In the genomic region with DNA sequence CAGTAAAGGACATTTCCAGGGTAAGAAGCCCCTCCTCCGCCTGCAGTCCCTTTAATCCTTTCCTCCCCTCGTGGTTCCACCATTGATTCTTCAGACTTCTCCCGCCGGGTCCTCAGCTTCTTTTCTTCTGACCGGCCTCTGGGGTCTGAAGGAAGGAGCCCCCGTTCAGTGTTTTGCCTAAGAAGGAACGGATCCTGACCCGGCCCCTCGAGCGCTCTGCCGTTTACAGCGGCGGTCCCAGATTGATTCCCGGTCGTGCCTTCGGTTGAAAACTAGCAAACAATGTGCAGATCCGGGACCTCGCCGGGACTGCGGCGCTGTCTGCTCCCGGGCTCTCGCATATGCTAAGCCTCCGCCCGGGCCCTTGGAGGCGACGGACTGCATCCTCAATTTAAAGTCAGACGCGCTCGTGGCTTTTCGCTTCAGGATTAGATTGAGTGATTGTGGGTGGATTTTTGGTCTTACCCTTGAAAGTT, we compare ENCODE assay signal across 8 cellular contexts. TPM values are rescaled to one million over a fixed set of nuclear protein-coding genes. Genes with fewer than 3 reads are reported as not detected.
A peak's percentile ranks its signal among the peaks of the same experiment; 100 is the strongest.
DNase-seq lines count a peak whose midpoint lies in the region; ATAC-seq and TF ChIP-seq lines count a peak whose summit lies in the region.

No MANE protein-coding gene starts in this region.

- peaks cover 59% of the 10 kb centered on the region for H3K4me1 Mint-ChIP-seq in activated T-helper 1 cell treated with anti-CD3 and anti-CD28 coated beads, Interleukin-12 subunit alpha, Interleukin-12 subunit beta, Interleukin-2, Interleukin-4 antibody, amounts not matched to agents 30 ng/mL and 10 ng/mL and 1 ng/mL, durations not matched to agents 14 hours and 24 hours and 36 hours (ENCODE audit: low read depth)
- H3K4me1 Mint-ChIP-seq in naive B cell: peaks cover 24 to 44% (median 33%) of the 10 kb centered on the region in 3 donors
- peaks cover 58% of the 10 kb centered on the region for H3K4me1 Mint-ChIP-seq in stimulated activated naive CD8-positive, alpha-beta T cell treated with anti-CD3 and anti-CD28 coated beads, Interleukin-15, Interleukin-2, amounts not matched to agents 100 ng/mL and 50 ng/mL, for 24 hours (ENCODE audit: low read depth)

- ATAC-seq in HG03159 (IDR thresholded peaks at IDR 0.05; ENCODE audit: unreplicated experiment) (peak; percentile 8), naive B cell (ENCODE audit: low read depth in 2 of 2) (peak; percentile 6 to 9), GM18861 (IDR thresholded peaks at IDR 0.05; ENCODE audit: unreplicated experiment) (no peak)

- H3K4me2 ChIP-seq in OCI-LY3 (ENCODE audit: low read length): peak overlapping the region; percentile 71

- H4K20me1 ChIP-seq in OCI-LY3 (ENCODE audit: insufficient read depth, low read length): peaks cover 8% of the 10 kb centered on the region; the same call in 1 of the 2 replicates

- peak overlapping the region; percentile 89 for H3K4me3 ChIP-seq in OCI-LY3 (ENCODE audit: low read length)
- peak overlapping the region; percentile 78 for H3K4me3 ChIP-seq in fibroblast of mammary gland (ENCODE audit: control insufficient read depth, low read depth, low read length)

- H3K79me2 ChIP-seq in OCI-LY3 (ENCODE audit: low read length): peaks cover 98% of the 10 kb centered on the region

- intact Hi-C loops in activated T-helper 1 cell treated with anti-CD3 and anti-CD28 coated beads, Interleukin-12 subunit alpha, Interleukin-12 subunit beta, Interleukin-2, Interleukin-4 antibody, amounts not matched to agents 30 ng/mL and 10 ng/mL and 1 ng/mL, durations not matched to agents 14 hours and 24 hours and 36 hours (cut with micrococcal nuclease): loop anchor here (1.0 to 10.0 kb wide), 9 partner anchors 11 to 1126 kb away; a partner anchor contains a TSS

- no peaks in the 10 kb centered on the region for H3K27me3 ChIP-seq in OCI-LY3 (ENCODE audit: low read depth, low read length)

- H3K36me3 Mint-ChIP-seq in activated T-helper 1 cell treated with anti-CD3 and anti-CD28 coated beads, Interleukin-12 subunit alpha, Interleukin-12 subunit beta, Interleukin-2, Interleukin-4 antibody, amounts not matched to agents 30 ng/mL and 10 ng/mL and 1 ng/mL, durations not matched to agents 14 hours and 24 hours and 36 hours (ENCODE audit: low read depth): peaks cover 45% of the 10 kb centered on the region
- no peaks in the 10 kb centered on the region for H3K36me3 Mint-ChIP-seq in naive B cell
- H3K36me3 Mint-ChIP-seq in stimulated activated naive CD8-positive, alpha-beta T cell treated with anti-CD3 and anti-CD28 coated beads, Interleukin-15, Interleukin-2, amounts not matched to agents 100 ng/mL and 50 ng/mL, for 24 hours (ENCODE audit: low read depth): peaks cover 58% of the 10 kb centered on the region

- H3K4me1 ChIP-seq in OCI-LY3 (ENCODE audit: low read length): peaks cover 27% of the 10 kb centered on the region

- H3K4me3 Mint-ChIP-seq in activated T-helper 1 cell treated with anti-CD3 and anti-CD28 coated beads, Interleukin-12 subunit alpha, Interleukin-12 subunit beta, Interleukin-2, Interleukin-4 antibody, amounts not matched to agents 30 ng/mL and 10 ng/mL and 1 ng/mL, durations not matched to agents 14 hours and 24 hours and 36 hours: peak overlapping the region; percentile 80
- peak overlapping the region; percentile 95 to 99 (median 98) for H3K4me3 Mint-ChIP-seq in naive B cell
- peak overlapping the region; percentile 89 for H3K4me3 Mint-ChIP-seq in stimulated activated naive CD8-positive, alpha-beta T cell treated with anti-CD3 and anti-CD28 coated beads, Interleukin-15, Interleukin-2, amounts not matched to agents 100 ng/mL and 50 ng/mL, for 24 hours

- peak overlapping the region; percentile 94 for H3K9ac ChIP-seq in OCI-LY3 (ENCODE audit: low read length)

- TF ChIP-seq CTCF in OCI-LY3 (IDR thresholded peaks at IDR 0.05; ENCODE audit: low read depth, low read length): 0 out of 2 replicates have a peak, but pooled peaks have one; percentile 4
- no peak for TF ChIP-seq CTCF in fibroblast of mammary gland (conservative IDR thresholded peaks at IDR 0.05; ENCODE audit: control insufficient read depth, insufficient read depth, low read depth, low read length)

- H2AFZ ChIP-seq in OCI-LY3 (ENCODE audit: low read depth, low read length): peak overlapping the region; percentile 82

- H3K36me3 ChIP-seq in OCI-LY3 (replicated peaks; ENCODE audit: low read depth, low read length): peaks cover 49% of the 10 kb centered on the region

- DNase-seq in ELR (ENCODE audit: low read depth) (peak; percentile 63), fibroblast of mammary gland (ENCODE audit: low read depth) (peak; percentile 54), naive B cell (no peak)
- DNase-seq in activated T-helper 1 cell treated with anti-CD3 and anti-CD28 coated beads, Interleukin-12 subunit alpha, Interleukin-12 subunit beta, Interleukin-2, Interleukin-4 antibody, amounts not matched to agents 30 ng/mL and 10 ng/mL and 1 ng/mL, durations not matched to agents 14 hours and 24 hours and 36 hours (ENCODE audit: low spot score): peak; percentile 31

- H3K9me3 ChIP-seq in OCI-LY3 (ENCODE audit: insufficient read depth, low read length): peaks cover 10% of the 10 kb centered on the region

- H3K27ac ChIP-seq in OCI-LY3 (ENCODE audit: low read length): peak overlapping the region; percentile 92

- peaks cover 11% of the 10 kb centered on the region for H3K9me3 Mint-ChIP-seq in activated T-helper 1 cell treated with anti-CD3 and anti-CD28 coated beads, Interleukin-12 subunit alpha, Interleukin-12 subunit beta, Interleukin-2, Interleukin-4 antibody, amounts not matched to agents 30 ng/mL and 10 ng/mL and 1 ng/mL, durations not matched to agents 14 hours and 24 hours and 36 hours
- no peaks in the 10 kb centered on the region for H3K9me3 Mint-ChIP-seq in naive B cell
- peaks cover 11% of the 10 kb centered on the region for H3K9me3 Mint-ChIP-seq in stimulated activated naive CD8-positive, alpha-beta T cell treated with anti-CD3 and anti-CD28 coated beads, Interleukin-15, Interleukin-2, amounts not matched to agents 100 ng/mL and 50 ng/mL, for 24 hours

- peak overlapping the region; percentile 98 for H3K27ac Mint-ChIP-seq in activated T-helper 1 cell treated with anti-CD3 and anti-CD28 coated beads, Interleukin-12 subunit alpha, Interleukin-12 subunit beta, Interleukin-2, Interleukin-4 antibody, amounts not matched to agents 30 ng/mL and 10 ng/mL and 1 ng/mL, durations not matched to agents 14 hours and 24 hours and 36 hours
- H3K27ac Mint-ChIP-seq in naive B cell: peak overlapping the region; percentile 97 to 99 (median 99)
- H3K27ac Mint-ChIP-seq in stimulated activated naive CD8-positive, alpha-beta T cell treated with anti-CD3 and anti-CD28 coated beads, Interleukin-15, Interleukin-2, amounts not matched to agents 100 ng/mL and 50 ng/mL, for 24 hours: peak overlapping the region; percentile 92

- no peaks in the 10 kb centered on the region for H3K27me3 Mint-ChIP-seq in activated T-helper 1 cell treated with anti-CD3 and anti-CD28 coated beads, Interleukin-12 subunit alpha, Interleukin-12 subunit beta, Interleukin-2, Interleukin-4 antibody, amounts not matched to agents 30 ng/mL and 10 ng/mL and 1 ng/mL, durations not matched to agents 14 hours and 24 hours and 36 hours (ENCODE audit: insufficient read depth)
- no peaks in the 10 kb centered on the region for H3K27me3 Mint-ChIP-seq in naive B cell
- H3K27me3 Mint-ChIP-seq in stimulated activated naive CD8-positive, alpha-beta T cell treated with anti-CD3 and anti-CD28 coated beads, Interleukin-15, Interleukin-2, amounts not matched to agents 100 ng/mL and 50 ng/mL, for 24 hours: no peaks in the 10 kb centered on the region

RNA-seq across cellular contexts. Expression of a gene that starts 0.5 kb away (rescaled TPM):
- 68.6 and 76.6 TPM in 2 replicates for total RNA-seq in activated T-helper 1 cell treated with anti-CD3 and anti-CD28 coated beads, Interleukin-12 subunit alpha, Interleukin-12 subunit beta, Interleukin-2, Interleukin-4 antibody, amounts not matched to agents 30 ng/mL and 10 ng/mL and 1 ng/mL, durations not matched to agents 14 hours and 24 hours and 36 hours
- 10 to 100 TPM; 23.7 to 41.7 (median 37.1) TPM for polyA plus RNA-seq in naive B cell (ENCODE audit: low read depth in 6 of 6)

RNA-seq across cellular contexts. Expression of a gene that starts 0.6 kb away (rescaled TPM):
- total RNA-seq in activated T-helper 1 cell treated with anti-CD3 and anti-CD28 coated beads, Interleukin-12 subunit alpha, Interleukin-12 subunit beta, Interleukin-2, Interleukin-4 antibody, amounts not matched to agents 30 ng/mL and 10 ng/mL and 1 ng/mL, durations not matched to agents 14 hours and 24 hours and 36 hours: 41.9 and 51.4 TPM in 2 replicates
- polyA plus RNA-seq in naive B cell (ENCODE audit: low read depth in 6 of 6): 10 to 100 TPM in 4 of 6 donors, 1 to 10 TPM in 1, under 1 TPM in 1; 0.50 to 16.7 (median 10.9) TPM

RNA-seq across cellular contexts. Expression of a gene that starts 57.3 kb away (rescaled TPM):
- 1.4 and 1.5 TPM in 2 replicates for total RNA-seq in activated T-helper 1 cell treated with anti-CD3 and anti-CD28 coated beads, Interleukin-12 subunit alpha, Interleukin-12 subunit beta, Interleukin-2, Interleukin-4 antibody, amounts not matched to agents 30 ng/mL and 10 ng/mL and 1 ng/mL, durations not matched to agents 14 hours and 24 hours and 36 hours
- polyA plus RNA-seq in naive B cell (ENCODE audit: low read depth in 6 of 6): 1 to 10 TPM in 1 of 6 donors, under 1 TPM in 4, not detected in 1; 0.05 to 1.6 (median 0.29) TPM
